Comparison of ENCODE assay signal across 29 cellular contexts in the genomic region with DNA sequence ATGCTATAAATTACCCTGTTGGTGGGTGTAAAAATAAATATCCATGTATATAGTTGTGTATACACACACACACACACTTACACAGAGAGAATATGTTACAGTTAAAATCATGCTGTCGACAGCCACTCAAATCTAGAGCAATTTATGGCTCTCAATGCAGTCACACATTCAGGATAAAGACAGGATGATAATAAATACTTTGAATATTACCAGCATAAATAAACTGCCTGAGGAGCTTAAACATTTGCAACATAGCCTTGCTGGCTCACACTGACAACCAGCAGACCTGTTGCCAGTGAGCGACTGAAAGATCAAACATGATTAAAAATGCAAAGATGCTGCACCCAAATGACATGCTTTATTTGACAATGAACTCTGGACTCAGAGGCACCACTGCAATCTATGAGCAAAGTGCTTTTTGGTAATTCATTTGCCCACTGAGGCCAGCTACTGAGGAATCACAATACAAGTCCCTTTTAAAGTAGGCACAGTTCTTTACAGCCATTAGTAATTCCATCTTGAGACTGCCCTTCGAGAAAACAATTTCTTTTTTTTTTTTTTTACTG.
"Had no signal": no experiment of that assay in that cellular context is flagged by ENCODE, and none has a peak within 500 bp of the region (broad histone marks: within the 10 kb centered on the region; RNA-seq: fewer than 3 reads in every experiment).

No MANE protein-coding gene starts in this region.

- H3K79me2 ChIP-seq: parathyroid adenoma had no signal

- H3K27me3 ChIP-seq: esophagus muscularis mucosa, foreskin keratinocyte, heart left ventricle, left lung, upper lobe of right lung had no signal

- H3K27ac Mint-ChIP-seq: activated CD4-positive, alpha-beta T cell treated with anti-CD3 and anti-CD28 coated beads for 36 hours; activated CD8-positive, alpha-beta memory T cell treated with anti-CD3 and anti-CD28 coated beads, Interleukin-2, amount 10 ng/mL, durations not matched to agents 7 days and 5 days; activated CD8-positive, alpha-beta T cell treated with anti-CD3 and anti-CD28 coated beads, Interleukin-2, amount 10 ng/mL, durations not matched to agents 7 days and 5 days; activated naive CD8-positive, alpha-beta T cell; natural killer cell treated with Interleukin-12 subunit alpha and Interleukin-12 subunit beta and Interleukin-15 and Interleukin-18, amount 100 ng/mL, for 72 hours; stimulated activated memory B cell treated with anti-CD40 and anti-IgM and Interleukin-4, amounts not matched to agents 10 μg/mL and 1 μg/mL and 100 μg/mL, for 72 hours had no signal

- H3K36me3 Mint-ChIP-seq: activated CD8-positive, alpha-beta memory T cell treated with anti-CD3 and anti-CD28 coated beads, Interleukin-2, amount 10 ng/mL, durations not matched to agents 7 days and 5 days; activated naive CD8-positive, alpha-beta T cell; natural killer cell treated with Interleukin-12 subunit alpha and Interleukin-12 subunit beta and Interleukin-15 and Interleukin-18, amount 100 ng/mL, for 72 hours; stimulated activated memory B cell treated with anti-CD40 and anti-IgM and Interleukin-4, amounts not matched to agents 10 μg/mL and 1 μg/mL and 100 μg/mL, for 72 hours had no signal

- H3K4me2 ChIP-seq: smooth muscle cell had no signal

- H3K27ac ChIP-seq: esophagus muscularis mucosa, foreskin keratinocyte, heart left ventricle, left lung, parathyroid adenoma, psoas muscle, upper lobe of right lung had no signal

- H3K27me3 Mint-ChIP-seq: activated CD4-positive, alpha-beta T cell treated with anti-CD3 and anti-CD28 coated beads for 36 hours; activated CD8-positive, alpha-beta memory T cell treated with anti-CD3 and anti-CD28 coated beads, Interleukin-2, amount 10 ng/mL, durations not matched to agents 7 days and 5 days; activated naive CD8-positive, alpha-beta T cell; natural killer cell treated with Interleukin-12 subunit alpha and Interleukin-12 subunit beta and Interleukin-15 and Interleukin-18, amount 100 ng/mL, for 72 hours; stimulated activated memory B cell treated with anti-CD40 and anti-IgM and Interleukin-4, amounts not matched to agents 10 μg/mL and 1 μg/mL and 100 μg/mL, for 72 hours; stimulated activated naive CD8-positive, alpha-beta T cell treated with anti-CD3 and anti-CD28 coated beads, Interleukin-15, amount 100 ng/mL, for 72 hours had no signal

- H2AFZ ChIP-seq: parathyroid adenoma had no signal

- DNase-seq: activated CD4-positive, alpha-beta T cell treated with anti-CD3 and anti-CD28 coated beads for 36 hours; activated CD4-positive, CD25-positive, alpha-beta regulatory T cell; activated CD8-positive, alpha-beta memory T cell treated with anti-CD3 and anti-CD28 coated beads, Interleukin-2, amount 10 ng/mL, durations not matched to agents 7 days and 5 days; activated CD8-positive, alpha-beta T cell treated with anti-CD3 and anti-CD28 coated beads, Interleukin-2, amount 10 ng/mL, durations not matched to agents 7 days and 5 days; activated effector memory CD4-positive, alpha-beta T cell treated with Interleukin-2 at 50 U/mL for 16 hours; activated naive CD4-positive, alpha-beta T cell treated with Interleukin-2 at 50 U/mL for 16 hours; activated T-cell treated with anti-CD3 and anti-CD28 coated beads for 4 hours; anterior cingulate cortex; dermis blood vessel endothelial cell; effector CD4-positive, alpha-beta T cell; foreskin keratinocyte; heart left ventricle; left lung; mucosa of descending colon; nucleus accumbens; psoas muscle; stimulated activated CD4-positive, alpha-beta T cell treated with anti-CD3 and anti-CD28 coated beads, Interleukin-1b, Interleukin-23, amount 100 ng/mL, for 48 hours; stimulated activated CD4-positive, alpha-beta T cell treated with anti-CD3 and anti-CD28 coated beads, Interleukin-4, amount 100 ng/mL, for 4 hours; stimulated activated CD8-positive, alpha-beta memory T cell treated with anti-CD3 and anti-CD28 coated beads, Interleukin-4, amount 100 ng/mL, for 48 hours; stimulated activated naive CD8-positive, alpha-beta T cell treated with anti-CD3 and anti-CD28 coated beads, Interleukin-15, amount 100 ng/mL, for 72 hours; substantia nigra; upper lobe of right lung had no signal

- H3K9me3 ChIP-seq: esophagus muscularis mucosa, heart left ventricle, left lung, mucosa of descending colon, psoas muscle, upper lobe of right lung had no signal

- H3K4me3 ChIP-seq: esophagus muscularis mucosa, heart left ventricle, left lung, lung, mucosa of descending colon, psoas muscle, smooth muscle cell, upper lobe of right lung had no signal

- H3K36me3 ChIP-seq: esophagus muscularis mucosa, heart left ventricle, left lung, upper lobe of right lung had no signal

- H3K9me3 Mint-ChIP-seq: natural killer cell treated with Interleukin-12 subunit alpha and Interleukin-12 subunit beta and Interleukin-15 and Interleukin-18, amount 100 ng/mL, for 72 hours; stimulated activated memory B cell treated with anti-CD40 and anti-IgM and Interleukin-4, amounts not matched to agents 10 μg/mL and 1 μg/mL and 100 μg/mL, for 72 hours; stimulated activated naive CD8-positive, alpha-beta T cell treated with anti-CD3 and anti-CD28 coated beads, Interleukin-15, amount 100 ng/mL, for 72 hours had no signal

- H3K4me1 ChIP-seq: esophagus muscularis mucosa, foreskin keratinocyte, heart left ventricle, left lung, parathyroid adenoma, psoas muscle, upper lobe of right lung had no signal

- H3K4me3 Mint-ChIP-seq: activated CD4-positive, alpha-beta T cell treated with anti-CD3 and anti-CD28 coated beads for 36 hours; activated CD8-positive, alpha-beta memory T cell treated with anti-CD3 and anti-CD28 coated beads, Interleukin-2, amount 10 ng/mL, durations not matched to agents 7 days and 5 days; activated CD8-positive, alpha-beta T cell treated with anti-CD3 and anti-CD28 coated beads, Interleukin-2, amount 10 ng/mL, durations not matched to agents 7 days and 5 days; activated naive CD8-positive, alpha-beta T cell; natural killer cell treated with Interleukin-12 subunit alpha and Interleukin-12 subunit beta and Interleukin-15 and Interleukin-18, amount 100 ng/mL, for 72 hours; stimulated activated memory B cell treated with anti-CD40 and anti-IgM and Interleukin-4, amounts not matched to agents 10 μg/mL and 1 μg/mL and 100 μg/mL, for 72 hours; stimulated activated naive CD8-positive, alpha-beta T cell treated with anti-CD3 and anti-CD28 coated beads, Interleukin-15, amount 100 ng/mL, for 72 hours had no signal

- H3K4me1 Mint-ChIP-seq: activated CD4-positive, alpha-beta T cell treated with anti-CD3 and anti-CD28 coated beads for 36 hours; activated CD8-positive, alpha-beta memory T cell treated with anti-CD3 and anti-CD28 coated beads, Interleukin-2, amount 10 ng/mL, durations not matched to agents 7 days and 5 days; stimulated activated memory B cell treated with anti-CD40 and anti-IgM and Interleukin-4, amounts not matched to agents 10 μg/mL and 1 μg/mL and 100 μg/mL, for 72 hours had no signal
